In the genomic region with DNA sequence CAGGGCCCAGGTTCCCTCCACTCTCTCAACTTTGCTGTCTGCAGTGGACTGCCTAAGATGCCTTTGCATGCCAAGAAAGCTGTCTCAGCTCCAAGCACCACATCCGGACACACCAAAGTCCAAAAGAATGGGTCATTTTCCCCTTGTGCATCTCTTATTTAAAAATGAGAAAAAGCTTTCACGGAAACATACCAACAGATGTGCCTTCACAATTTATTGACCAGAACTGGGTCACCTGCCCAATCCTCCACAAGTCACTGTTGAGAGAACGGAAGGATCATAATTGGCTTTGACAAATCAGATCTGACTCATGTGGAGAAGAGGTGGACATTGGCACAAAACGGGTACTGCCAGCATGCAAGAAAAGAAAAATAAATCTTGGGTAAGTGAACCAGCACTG, we compare ENCODE assay signal across 17 cellular contexts.
DNase-seq lines count a peak whose midpoint lies in the region; ATAC-seq and TF ChIP-seq lines count a peak whose summit lies in the region.
"Had no signal": no experiment of that assay in that cellular context is flagged by ENCODE, and none has a peak within 500 bp of the region (broad histone marks: within the 10 kb centered on the region; RNA-seq: fewer than 3 reads in every experiment).

No MANE protein-coding gene starts in this region.

- H3K27ac Mint-ChIP-seq in osteocyte (ENCODE audit: unreplicated experiment) = peak overlapping the region; percentile 59
- H3K27ac Mint-ChIP-seq: B cell, type B pancreatic cell had no signal

- TF ChIP-seq CTCF in osteocyte (IDR thresholded peaks at IDR 0.05) = no peak

- no peaks in the 10 kb centered on the region for H3K36me3 Mint-ChIP-seq in osteocyte (ENCODE audit: unreplicated experiment)
- H3K36me3 Mint-ChIP-seq: type B pancreatic cell had no signal

- H3K27me3 Mint-ChIP-seq in osteocyte (ENCODE audit: unreplicated experiment) = no peaks in the 10 kb centered on the region
- H3K27me3 Mint-ChIP-seq: B cell had no signal

- DNase-seq in EH (ENCODE audit: low read depth) (peak; percentile 75), NCI-H69 (lab: John Stamatoyannopoulos, UW) (peak; percentile 35), dedifferentiated amniotic fluid mesenchymal stem cell (ENCODE audit: extremely low spot score) (peak; percentile 52), osteocyte (ENCODE audit: extremely low spot score, unreplicated experiment) (no peak), DMS53 treated with DMSO at 0.1 percent for 48 hours (lab: John Stamatoyannopoulos, UW; ENCODE audit: unreplicated experiment) (no peak), activated gamma-delta T cell (lab: John Stamatoyannopoulos, UW) (no peak)
- DNase-seq: Calu3; GF-D8; left lung; NCI-H187 treated with DMSO at 0.1 percent for 48 hours; NCI-H446 treated with DMSO at 0.1 percent for 48 hours; stimulated activated naive CD4-positive, alpha-beta T cell treated with Interleukin-2 at 50 U/mL for 16 hours; T-helper 1 cell had no signal

- peaks cover 60% of the 10 kb centered on the region for H3K4me1 Mint-ChIP-seq in osteocyte (ENCODE audit: unreplicated experiment)
- H3K4me1 Mint-ChIP-seq: B cell had no signal

- peaks cover 3% of the 10 kb centered on the region for H3K9me3 Mint-ChIP-seq in osteocyte (ENCODE audit: unreplicated experiment)

- ATAC-seq in HG03460 (IDR thresholded peaks at IDR 0.05; ENCODE audit: unreplicated experiment) (no peak), GM21825 (IDR thresholded peaks at IDR 0.05; ENCODE audit: unreplicated experiment) (no peak)
- ATAC-seq: left lung had no signal

- no peak overlapping the region for H3K4me3 Mint-ChIP-seq in osteocyte (ENCODE audit: unreplicated experiment)
- H3K4me3 Mint-ChIP-seq: B cell, type B pancreatic cell had no signal

Comparison
In these comparisons a context has a peak if more than half of its experiments do, and no peak if none do; other contexts are left out.
1. DNase-seq: peak in EH (single experiment), NCI-H69 (single experiment) and dedifferentiated amniotic fluid mesenchymal stem cell (single experiment); none in osteocyte (single experiment), DMS53 treated with DMSO at 0.1 percent for 48 hours (single experiment) and activated gamma-delta T cell (single experiment).